In genomic region chr6:81484251-81484650, GRCh38 we compare ENCODE assay signal across 24 cellular contexts.
"Had no signal": no experiment of that assay in that cellular context is flagged by ENCODE, and none has a peak within 500 bp of the region (broad histone marks: within the 10 kb centered on the region; RNA-seq: fewer than 3 reads in every experiment).

No MANE protein-coding gene starts in this region.

- FAIRE-seq: urothelium cell line had no signal

- H3K9me3 ChIP-seq: stomach, suprapubic skin, testis, thoracic aorta, thyroid gland, tibial artery, transverse colon, upper lobe of left lung, upper lobe of right lung, uterus, vagina had no signal

- DNase-seq: stimulated activated CD4-positive, alpha-beta T cell treated with anti-CD3 and anti-CD28 coated beads, Interleukin-2, amount 100 ng/mL, for 48 hours; stimulated activated CD4-positive, alpha-beta T cell treated with anti-CD3 and anti-CD28 coated beads, Interleukin-4, amount 100 ng/mL, for 1 hour; stimulated activated CD4-positive, alpha-beta T cell treated with anti-CD3 and anti-CD28 coated beads, Interleukin-4, amount 100 ng/mL, for 24 hours; stimulated activated CD4-positive, alpha-beta T cell treated with anti-CD3 and anti-CD28 coated beads, Interleukin-4, amount 100 ng/mL, for 4 hours; stimulated activated CD8-positive, alpha-beta memory T cell treated with anti-CD3 and anti-CD28 coated beads, Interleukin-4, amount 100 ng/mL, for 48 hours; stimulated activated naive B cell treated with anti-CD40 and anti-IgM and Interleukin-4, amounts not matched to agents 10 μg/mL and 1 μg/mL and 100 μg/mL, for 72 hours; stimulated activated naive CD4-positive, alpha-beta T cell; stimulated activated naive CD4-positive, alpha-beta T cell treated with Interleukin-2 at 50 U/mL for 16 hours; stimulated activated naive CD8-positive, alpha-beta T cell treated with anti-CD3 and anti-CD28 coated beads, Interleukin-15, amount 100 ng/mL, for 72 hours; stimulated activated naive CD8-positive, alpha-beta T cell treated with anti-CD3 and anti-CD28 coated beads, Interleukin-15, Interleukin-2, amounts not matched to agents 100 U/mL and 50 U/mL, for 24 hours; stomach; substantia nigra; testis; thyroid gland; tibial artery; transverse colon; trophoblast cell; upper lobe of left lung; upper lobe of right lung; uterus had no signal

- H3K36me3 ChIP-seq: stomach, suprapubic skin, thoracic aorta, thyroid gland, tibial artery, transverse colon, upper lobe of left lung, upper lobe of right lung, uterus, vagina had no signal

- H3K4me3 ChIP-seq: stomach, suprapubic skin, testis, thoracic aorta, thyroid gland, tibial artery, transverse colon, upper lobe of left lung, upper lobe of right lung, uterus, vagina had no signal

- H3K27ac ChIP-seq: stomach, suprapubic skin, testis, thoracic aorta, thyroid gland, tibial artery, transverse colon, upper lobe of left lung, upper lobe of right lung, uterus, vagina had no signal

- H3K4me1 ChIP-seq: stomach, testis, thyroid gland, transverse colon, upper lobe of left lung, upper lobe of right lung, vagina had no signal

- H3K27me3 ChIP-seq: stomach, suprapubic skin, testis, thyroid gland, tibial artery, transverse colon, upper lobe of left lung, upper lobe of right lung, uterus, vagina had no signal
